15 cellular contexts compared by ENCODE assay signal in the genomic region with DNA sequence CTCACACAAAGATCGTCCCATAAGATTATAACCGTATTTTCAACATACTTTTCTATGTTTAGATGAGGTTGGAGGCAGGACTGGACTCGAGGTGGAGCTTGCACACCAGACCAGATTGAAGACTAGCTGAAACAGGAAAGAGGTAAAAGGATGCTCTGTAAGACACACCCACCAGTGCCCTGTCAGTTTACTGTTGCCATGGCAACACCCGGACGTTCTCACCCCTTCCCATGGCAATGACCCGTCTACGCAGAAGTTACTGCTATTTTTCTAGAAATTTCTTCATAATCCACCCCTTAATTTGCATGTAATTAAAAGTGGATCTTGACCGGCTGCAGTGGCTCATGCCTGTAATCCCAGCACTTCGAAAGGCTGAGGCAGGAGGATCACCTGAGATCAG.
"Had no signal": no experiment of that assay in that cellular context is flagged by ENCODE, and none has a peak within 500 bp of the region (broad histone marks: within the 10 kb centered on the region; RNA-seq: fewer than 3 reads in every experiment).

No MANE protein-coding gene starts in this region.

- H3K9me3 ChIP-seq: esophagus muscularis mucosa had no signal

- H3K27ac Mint-ChIP-seq: activated T-helper 17 cell treated with anti-CD3 and anti-CD28 coated beads, Interleukin-2, amount 50 U/mL, for 72 hours; natural killer cell had no signal

- H3K4me1 Mint-ChIP-seq: activated T-helper 17 cell treated with anti-CD3 and anti-CD28 coated beads, Interleukin-2, amount 50 U/mL, for 72 hours; central memory CD8-positive, alpha-beta T cell had no signal

- H3K4me3 Mint-ChIP-seq: activated T-helper 17 cell treated with anti-CD3 and anti-CD28 coated beads, Interleukin-2, amount 50 U/mL, for 72 hours; central memory CD8-positive, alpha-beta T cell; natural killer cell had no signal

- ATAC-seq: activated T-helper 17 cell treated with anti-CD3 and anti-CD28 coated beads, Interleukin-2, amount 50 U/mL, for 72 hours; left lobe of liver; natural killer cell had no signal

- H3K27ac ChIP-seq: brain microvascular endothelial cell, coronary artery, esophagus muscularis mucosa had no signal

- H3K27me3 ChIP-seq: brain microvascular endothelial cell had no signal

- H3K36me3 Mint-ChIP-seq: natural killer cell had no signal

- H3K4me3 ChIP-seq: coronary artery, esophagus muscularis mucosa had no signal

- DNase-seq: activated CD4-positive, CD25-positive, alpha-beta regulatory T cell treated with anti-CD3 and anti-CD28 coated beads, Interleukin-2, amount 50 U/mL, for 72 hours; activated naive CD4-positive, alpha-beta T cell treated with Interleukin-2 at 50 U/mL for 16 hours; anterior cingulate cortex; brain microvascular endothelial cell; natural killer cell; nucleus accumbens; posterior cingulate gyrus; retina; stimulated activated CD4-positive, alpha-beta T cell treated with anti-CD3 and anti-CD28 coated beads, Interleukin-12 subunit alpha, Interleukin-12 subunit beta, amount 100 ng/mL, for 4 hours; stimulated activated CD4-positive, alpha-beta T cell treated with anti-CD3 and anti-CD28 coated beads, Interleukin-2, amount 100 ng/mL, for 24 hours had no signal

- H3K9me3 Mint-ChIP-seq: activated T-helper 17 cell treated with anti-CD3 and anti-CD28 coated beads, Interleukin-2, amount 50 U/mL, for 72 hours; central memory CD8-positive, alpha-beta T cell; natural killer cell had no signal
